Comparison of ENCODE assay signal across 17 cellular contexts in the genomic region with DNA sequence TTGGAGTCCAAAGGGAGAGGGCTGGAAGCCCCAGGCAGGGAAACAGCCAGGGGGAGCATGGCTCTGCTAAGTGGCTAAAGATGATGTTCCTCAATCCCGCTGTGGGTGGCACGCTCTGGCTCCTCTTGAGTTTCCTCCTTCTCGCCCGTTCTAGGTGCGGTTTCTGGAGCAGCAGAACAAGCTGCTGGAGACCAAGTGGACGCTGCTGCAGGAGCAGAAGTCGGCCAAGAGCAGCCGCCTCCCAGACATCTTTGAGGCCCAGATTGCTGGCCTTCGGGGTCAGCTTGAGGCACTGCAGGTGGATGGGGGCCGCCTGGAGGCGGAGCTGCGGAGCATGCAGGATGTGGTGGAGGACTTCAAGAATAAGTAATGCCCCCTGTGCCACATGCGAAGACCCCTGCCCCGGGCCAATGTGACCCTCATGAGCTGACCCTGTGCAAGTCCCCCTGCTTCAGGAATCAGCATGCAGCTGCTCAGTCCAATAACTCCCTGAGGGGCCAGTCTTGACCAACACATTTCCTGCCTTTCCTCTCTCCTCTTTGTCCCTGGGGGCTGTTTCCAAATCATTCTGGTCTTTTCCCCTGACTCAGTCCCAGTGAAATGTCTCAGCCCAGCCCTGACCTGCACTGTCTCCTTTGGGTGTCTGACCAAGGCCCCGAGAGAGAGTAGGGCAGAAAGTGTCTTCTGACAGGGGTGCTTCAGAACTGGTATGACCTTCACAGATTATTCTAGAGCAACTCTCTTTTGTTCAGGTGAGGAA. TPM values are rescaled to one million over a fixed set of nuclear protein-coding genes. Genes with fewer than 3 reads are reported as not detected.
DNase-seq lines count a peak whose midpoint lies in the region; ATAC-seq, FAIRE-seq and TF ChIP-seq lines count a peak whose summit lies in the region.
"Had no signal": no experiment of that assay in that cellular context is flagged by ENCODE, and none has a peak within 500 bp of the region (broad histone marks: within the 10 kb centered on the region; RNA-seq: fewer than 3 reads in every experiment).

No MANE protein-coding gene starts in this region.

- no peak overlapping the region for H3K4me3 Mint-ChIP-seq in endodermal cell
- no peak overlapping the region for H3K4me3 Mint-ChIP-seq in activated T-cell treated with anti-CD3 and anti-CD28 coated beads, Interleukin-2, amount 50 U/mL, for 72 hours

- H3K4me3 ChIP-seq in kidney (ENCODE audit: low read length in 2 of 2) = peak overlapping the region in 1 of 2 donors; percentile 9
- peak overlapping the region; percentile 7 to 53 (median 51) for H3K4me3 ChIP-seq in upper lobe of left lung
- H3K4me3 ChIP-seq in endodermal cell (ENCODE audit: low read length) = no peak overlapping the region
- H3K4me3 ChIP-seq: dorsolateral prefrontal cortex had no signal

- TF ChIP-seq POLR2A in upper lobe of left lung (IDR thresholded peaks at IDR 0.05) (no peak), erythroblast (IDR thresholded peaks at IDR 0.05; ENCODE audit: low read length) (no peak)

- no peak for TF ChIP-seq EP300 in upper lobe of left lung (IDR thresholded peaks at IDR 0.05)

- peaks cover 69% of the 10 kb centered on the region for H3K27me3 Mint-ChIP-seq in endodermal cell (ENCODE audit: insufficient read depth)
- H3K27me3 Mint-ChIP-seq in activated T-cell treated with anti-CD3 and anti-CD28 coated beads, Interleukin-2, amount 50 U/mL, for 72 hours (ENCODE audit: low read depth) = peaks cover 41% of the 10 kb centered on the region

- peak overlapping the region in 1 of 2 donors; percentile 28 for H3K27ac ChIP-seq in kidney (ENCODE audit: low read depth in 2 of 2, low read length in 2 of 2)
- peak overlapping the region; percentile 81 to 94 (median 82) for H3K27ac ChIP-seq in upper lobe of left lung
- H3K27ac ChIP-seq in endodermal cell (ENCODE audit: low read depth, low read length) = no peak overlapping the region
- H3K27ac ChIP-seq: dorsolateral prefrontal cortex had no signal

- H3K27me3 ChIP-seq in upper lobe of left lung (peaks cover 0 to 21% (median 5%) of the 10 kb centered on the region in 4 donors), endodermal cell (ENCODE audit: control insufficient read depth, insufficient read depth, low read length, poor library complexity, severe bottlenecking) (peaks cover 56% of the 10 kb centered on the region)

- no peak overlapping the region for H3K27ac Mint-ChIP-seq in endodermal cell
- no peak overlapping the region for H3K27ac Mint-ChIP-seq in activated T-cell treated with anti-CD3 and anti-CD28 coated beads, Interleukin-2, amount 50 U/mL, for 72 hours
- H3K27ac Mint-ChIP-seq: nephron had no signal

- DNase-seq in activated effector memory CD4-positive, alpha-beta T cell treated with anti-CD3 and anti-CD28 coated beads, Interleukin-2, amount 50 U/mL, for 16 hours = peak; percentile 34
- no peak for DNase-seq in activated effector memory CD4-positive, alpha-beta T cell treated with Interleukin-2 at 50 U/mL for 16 hours
- DNase-seq in T1000 (lab: John Stamatoyannopoulos, UW) (peak; percentile 99), kidney (peak; percentile 67), upper lobe of left lung (peak in 1 of 2 donors; percentile 44), endodermal cell (no peak), erythroblast (lab: John Stamatoyannopoulos, UW) (no peak)
- DNase-seq in activated T-cell treated with anti-CD3 and anti-CD28 coated beads, Interleukin-2, amount 50 U/mL, for 72 hours = no peak
- DNase-seq: anterior cingulate cortex; left cardiac atrium; NK-92 treated with Interleukin-12 subunit alpha and Interleukin-12 subunit beta, amount 100 ng/mL, for 24 hours had no signal

- H3K36me3 ChIP-seq in kidney (ENCODE audit: control insufficient read depth in 1 of 2, insufficient read depth in 2 of 2, low read length in 2 of 2) (no peaks in the 10 kb centered on the region), upper lobe of left lung (peaks cover 0 to 9% (median 0%) of the 10 kb centered on the region in 4 donors), endodermal cell (ENCODE audit: control insufficient read depth, insufficient read depth, low read length) (no peaks in the 10 kb centered on the region)

- 77% methylated on average over 3 to 15 of the region's 15 CpGs for WGBS in upper lobe of left lung, 2 donors
- 88 to 94% methylated on average over 9 to 15 of the region's 15 CpGs for WGBS in endodermal cell (ENCODE audit: insufficient coverage in 1 of 2, insufficient read length in 1 of 2), 2 experiments

- ATAC-seq in upper lobe of left lung (ENCODE audit: low FRiP score in 2 of 2) = no peak
- no peak for ATAC-seq in activated T-cell treated with anti-CD3 and anti-CD28 coated beads, Interleukin-2, amount 50 U/mL, for 72 hours (replicated peaks in 1 of 2)
- ATAC-seq: left cardiac atrium had no signal

- no peaks in the 10 kb centered on the region for H3K9me3 Mint-ChIP-seq in endodermal cell
- H3K9me3 Mint-ChIP-seq in activated T-cell treated with anti-CD3 and anti-CD28 coated beads, Interleukin-2, amount 50 U/mL, for 72 hours = no peaks in the 10 kb centered on the region
- H3K9me3 Mint-ChIP-seq: nephron had no signal

- no peaks in the 10 kb centered on the region for H3K9me3 ChIP-seq in kidney (ENCODE audit: control insufficient read depth in 1 of 2, low read length in 2 of 2)
- no peaks in the 10 kb centered on the region for H3K9me3 ChIP-seq in upper lobe of left lung
- H3K9me3 ChIP-seq in endodermal cell (ENCODE audit: control insufficient read depth, low read length) = no peaks in the 10 kb centered on the region

- no peak for FAIRE-seq in kidney (lab: Jason Lieb, UNC)
- FAIRE-seq: A204.1, D721Med, small intestine had no signal

- H3K4me1 Mint-ChIP-seq in endodermal cell = no peaks in the 10 kb centered on the region
- H3K4me1 Mint-ChIP-seq in activated T-cell treated with anti-CD3 and anti-CD28 coated beads, Interleukin-2, amount 50 U/mL, for 72 hours (ENCODE audit: low read depth) = peaks cover 5% of the 10 kb centered on the region

- H3K4me1 ChIP-seq in kidney (ENCODE audit: control insufficient read depth in 1 of 2, insufficient read depth in 1 of 2, low read depth in 1 of 2, low read length in 2 of 2) (peaks cover 12 to 19% of the 10 kb centered on the region in 2 donors), upper lobe of left lung (peaks cover 3 to 70% (median 39%) of the 10 kb centered on the region in 4 donors), endodermal cell (ENCODE audit: control insufficient read depth, insufficient read depth, low read length) (no peaks in the 10 kb centered on the region)

- H3K9ac ChIP-seq in kidney (ENCODE audit: low read length in 2 of 2) (peak overlapping the region in 1 of 2 donors; percentile 51), endodermal cell (ENCODE audit: extremely low read depth, low read length, poor library complexity, severe bottlenecking) (no peak overlapping the region)

- intact Hi-C loops in kidney (cut with DNase I) = no loop called here

- no peaks in the 10 kb centered on the region for H3K36me3 Mint-ChIP-seq in endodermal cell (ENCODE audit: low read depth)
- no peaks in the 10 kb centered on the region for H3K36me3 Mint-ChIP-seq in activated T-cell treated with anti-CD3 and anti-CD28 coated beads, Interleukin-2, amount 50 U/mL, for 72 hours (ENCODE audit: insufficient read depth in 2 of 2)

- TF ChIP-seq CTCF in kidney (IDR thresholded peaks at IDR 0.05; ENCODE audit: borderline replicate concordance, extremely low read depth, insufficient read depth) (no peak), upper lobe of left lung (IDR thresholded peaks at IDR 0.05) (no peak), endodermal cell (conservative IDR thresholded peaks at IDR 0.05) (no peak)

RNA-seq across cellular contexts. Expression of a gene that starts 2.1 kb away (rescaled TPM):
- total RNA-seq in kidney = 1,490 TPM
- 173 TPM for polyA plus RNA-seq in kidney (ENCODE audit: insufficient read depth, low read depth, low replicate concordance)
- 1,000 to 10,000 TPM in 2 of 6 donors, 100 to 1,000 TPM in 4; 247 to 1,279 (median 821) TPM for total RNA-seq in upper lobe of left lung
- total RNA-seq in endodermal cell = 1 to 10 TPM in 1 of 2 donors, not detected in 1; 1.5 TPM
- 1.6 TPM for polyA plus RNA-seq in endodermal cell (2013, experiment 1 of 2)
- polyA plus RNA-seq in endodermal cell (2013, experiment 2 of 2) = 0.37 TPM
- total RNA-seq in activated T-cell treated with anti-CD3 and anti-CD28 coated beads, Interleukin-2, amount 50 U/mL, for 72 hours = 10 to 100 TPM; 23.1 to 25.4 TPM

RNA-seq across cellular contexts. Expression of a gene that starts 39.3 kb away (rescaled TPM):
- total RNA-seq in kidney (1.3 TPM), upper lobe of left lung (1 to 10 TPM in 2 of 6 donors, under 1 TPM in 2, not detected in 2; 0.30 to 1.5 (median 0.93) TPM), endodermal cell (not detected)
- not detected for polyA plus RNA-seq in kidney (ENCODE audit: insufficient read depth, low read depth, low replicate concordance)
- not detected for polyA plus RNA-seq in endodermal cell (2013, experiment 1 of 2)
- not detected for polyA plus RNA-seq in endodermal cell (2013, experiment 2 of 2)
- total RNA-seq in activated T-cell treated with anti-CD3 and anti-CD28 coated beads, Interleukin-2, amount 50 U/mL, for 72 hours = under 1 TPM; 0.82 to 1.00 TPM
- total RNA-seq: glomerular endothelial cell, left cardiac atrium had no signal

RNA-seq across cellular contexts. Expression of a gene that starts 43.4 kb away (rescaled TPM):
- total RNA-seq in kidney = 12.3 TPM
- polyA plus RNA-seq in kidney (ENCODE audit: insufficient read depth, low read depth, low replicate concordance) = 1.0 TPM
- 10 to 100 TPM in 2 of 6 donors, 1 to 10 TPM in 4; 2.1 to 15.2 (median 6.6) TPM for total RNA-seq in upper lobe of left lung
- total RNA-seq in endodermal cell = under 1 TPM; 0.07 to 0.09 TPM
- 0.11 TPM for polyA plus RNA-seq in endodermal cell (2013, experiment 1 of 2)
- 0.08 TPM for polyA plus RNA-seq in endodermal cell (2013, experiment 2 of 2)
- total RNA-seq in activated T-cell treated with anti-CD3 and anti-CD28 coated beads, Interleukin-2, amount 50 U/mL, for 72 hours = not detected

RNA-seq across cellular contexts. Expression of a gene that starts 56.2 kb away (rescaled TPM):
- total RNA-seq in kidney = not detected
- polyA plus RNA-seq in kidney (ENCODE audit: insufficient read depth, low read depth, low replicate concordance) = not detected
- 1 to 10 TPM in 1 of 6 donors, under 1 TPM in 3, not detected in 2; 0.39 to 1.4 (median 0.52) TPM for total RNA-seq in upper lobe of left lung
- not detected for total RNA-seq in endodermal cell
- not detected for polyA plus RNA-seq in endodermal cell (2013, experiment 1 of 2)
- polyA plus RNA-seq in endodermal cell (2013, experiment 2 of 2) = not detected
- total RNA-seq in activated T-cell treated with anti-CD3 and anti-CD28 coated beads, Interleukin-2, amount 50 U/mL, for 72 hours = not detected
- total RNA-seq: glomerular endothelial cell, left cardiac atrium had no signal
- polyA plus RNA-seq: small intestine had no signal

Comparison
In these comparisons a context has a peak if more than half of its experiments do, and no peak if none do; other contexts are left out.
1. DNase-seq: peak in activated effector memory CD4-positive, alpha-beta T cell treated with anti-CD3 and anti-CD28 coated beads, Interleukin-2, amount 50 U/mL, for 16 hours (single experiment), T1000 (single experiment) and kidney (single experiment); none in activated effector memory CD4-positive, alpha-beta T cell treated with Interleukin-2 at 50 U/mL for 16 hours (single experiment), endodermal cell (single experiment), activated T-cell treated with anti-CD3 and anti-CD28 coated beads, Interleukin-2, amount 50 U/mL, for 72 hours (0 of 2) and erythroblast (0 of 2).
2. RNA of a gene that starts 2.1 kb away (total RNA-seq): 1,490 TPM in kidney (single experiment), 247 to 1,279 TPM in upper lobe of left lung and 23.1 to 25.4 TPM in activated T-cell treated with anti-CD3 and anti-CD28 coated beads, Interleukin-2, amount 50 U/mL, for 72 hours; 1.5 TPM in endodermal cell; every median in the first group is over 4 times any median in the second.